In genomic region chr4:138164218-138164617, GRCh38 we compare ENCODE assay signal across 18 cellular contexts.
"Had no signal": no experiment of that assay in that cellular context is flagged by ENCODE, and none has a peak within 500 bp of the region (broad histone marks: within the 10 kb centered on the region; RNA-seq: fewer than 3 reads in every experiment).

No MANE protein-coding gene starts in this region.

- H3K4me3 Mint-ChIP-seq: natural killer cell treated with Interleukin-12 subunit alpha and Interleukin-12 subunit beta and Interleukin-15 and Interleukin-18, amount 100 ng/mL, for 72 hours; neural progenitor cell had no signal

- H3K36me3 Mint-ChIP-seq: natural killer cell treated with Interleukin-12 subunit alpha and Interleukin-12 subunit beta and Interleukin-15 and Interleukin-18, amount 100 ng/mL, for 72 hours; neural progenitor cell had no signal

- H3K9ac ChIP-seq: neural progenitor cell had no signal

- H3K4me1 ChIP-seq: gastroesophageal sphincter, pancreas had no signal

- H3K27me3 ChIP-seq: gastroesophageal sphincter, neural progenitor cell, pancreas had no signal

- H3K9me3 ChIP-seq: gastroesophageal sphincter, pancreas had no signal

- H3K27me3 Mint-ChIP-seq: natural killer cell treated with Interleukin-12 subunit alpha and Interleukin-12 subunit beta and Interleukin-15 and Interleukin-18, amount 100 ng/mL, for 72 hours; progenitor cell of endocrine pancreas had no signal

- H3K27ac ChIP-seq: coronary artery, gastroesophageal sphincter, neural progenitor cell, pancreas had no signal

- H3K4me3 ChIP-seq: coronary artery, gastroesophageal sphincter, neural progenitor cell, pancreas, smooth muscle cell had no signal

- H3K36me3 ChIP-seq: gastroesophageal sphincter, neural progenitor cell, pancreas had no signal

- H3K9me3 Mint-ChIP-seq: neural progenitor cell had no signal

- ATAC-seq: esophagus mucosa; gastroesophageal sphincter; left lobe of liver; natural killer cell treated with Interleukin-12 subunit alpha and Interleukin-12 subunit beta and Interleukin-15 and Interleukin-18, amount 100 ng/mL, for 72 hours; pancreas; right cardiac atrium had no signal

- H3K27ac Mint-ChIP-seq: natural killer cell treated with Interleukin-12 subunit alpha and Interleukin-12 subunit beta and Interleukin-15 and Interleukin-18, amount 100 ng/mL, for 72 hours; neural progenitor cell; progenitor cell of endocrine pancreas had no signal

- DNase-seq: effector CD4-positive, alpha-beta T cell; glutamatergic neuron; islet precursor cell; mammary epithelial cell; nucleus accumbens; pancreas; right cardiac atrium; stimulated activated CD4-positive, alpha-beta T cell treated with anti-CD3 and anti-CD28 coated beads, Interleukin-2, amount 100 ng/mL, for 48 hours; stimulated activated naive CD4-positive, alpha-beta T cell treated with Interleukin-2 at 50 U/mL for 16 hours; trophoblast cell had no signal
